In genomic region chr16:12260647-12261262, GRCh38 we compare ENCODE assay signal across 1 cellular context.
A peak's percentile ranks its signal among the peaks of the same experiment; 100 is the strongest.
TF ChIP-seq lines count a peak whose summit lies in the region.

No MANE protein-coding gene starts in this region.

TF ChIP-seq in HepG2, 621 proteins besides CTCF, POLR2A, EP300 and RAD21 (continued from another document and continues in another):
- no peak for TF ChIP-seq KIAA2018 (CRISPR knock-in tag; IDR thresholded peaks at IDR 0.05; ENCODE audit: borderline replicate concordance)
- TF ChIP-seq PRDM10 (CRISPR knock-in tag; IDR thresholded peaks at IDR 0.05; ENCODE audit: low read depth), result no peak
- peak; percentile 49; the same call in 1 of the 2 replicates for TF ChIP-seq ARID4A (CRISPR knock-in tag; IDR thresholded peaks at IDR 0.05; ENCODE audit: borderline replicate concordance)
- peak; percentile 61 for TF ChIP-seq ZNF331 (CRISPR knock-in tag; IDR thresholded peaks at IDR 0.05)
- TF ChIP-seq ZNF616 (CRISPR knock-in tag; IDR thresholded peaks at IDR 0.05; ENCODE audit: low read depth), result no peak
- TF ChIP-seq SRF (IDR thresholded peaks at IDR 0.05; ENCODE audit: low read depth, low read length), result no peak
- TF ChIP-seq ZNF263 (CRISPR knock-in tag; IDR thresholded peaks at IDR 0.05), result peak; percentile 28; the same call in 1 of the 2 replicates
- TF ChIP-seq ZNF574 (CRISPR knock-in tag; IDR thresholded peaks at IDR 0.05), result peak; percentile 72
- no peak for TF ChIP-seq ZNF234 (CRISPR knock-in tag; conservative IDR thresholded peaks at IDR 0.05)
- no peak for TF ChIP-seq NFIC (IDR thresholded peaks at IDR 0.05; ENCODE audit: low read length)
- TF ChIP-seq SOX6 (IDR thresholded peaks at IDR 0.05), result no peak
- TF ChIP-seq SOX6 (CRISPR knock-in tag; IDR thresholded peaks at IDR 0.05), result peak; percentile 70
- peak; percentile 28; the same call in 1 of the 2 replicates for TF ChIP-seq GMEB1 (CRISPR knock-in tag; IDR thresholded peaks at IDR 0.05; ENCODE audit: borderline replicate concordance)
- peak; percentile 86 for TF ChIP-seq KDM5B (CRISPR knock-in tag; IDR thresholded peaks at IDR 0.05; ENCODE audit: borderline replicate concordance)
- no peak for TF ChIP-seq TEAD2 (CRISPR knock-in tag; IDR thresholded peaks at IDR 0.05)
- no peak for TF ChIP-seq CHD2 (IDR thresholded peaks at IDR 0.05; ENCODE audit: low read depth, low read length)
- TF ChIP-seq ZNF740 (CRISPR knock-in tag; IDR thresholded peaks at IDR 0.05), result no peak
- TF ChIP-seq ZKSCAN8 (CRISPR knock-in tag; IDR thresholded peaks at IDR 0.05; ENCODE audit: borderline replicate concordance), result no peak
- TF ChIP-seq DPF2 (CRISPR knock-in tag; IDR thresholded peaks at IDR 0.05; ENCODE audit: borderline replicate concordance, low read depth), result no peak
- TF ChIP-seq SCMH1 (CRISPR knock-in tag; IDR thresholded peaks at IDR 0.05; ENCODE audit: borderline replicate concordance), result no peak
- TF ChIP-seq IKZF5 (CRISPR knock-in tag; IDR thresholded peaks at IDR 0.05), result peak; percentile 47; the same call in 1 of the 2 replicates
- no peak for TF ChIP-seq ZNF878 (CRISPR knock-in tag; IDR thresholded peaks at IDR 0.05)
- no peak for TF ChIP-seq CSRNP2 (CRISPR knock-in tag; conservative IDR thresholded peaks at IDR 0.05; ENCODE audit: low read depth)
- TF ChIP-seq YEATS2 (CRISPR knock-in tag; IDR thresholded peaks at IDR 0.05; ENCODE audit: borderline replicate concordance), result no peak; the same call in 1 of the 2 replicates
